32 cellular contexts compared by ENCODE assay signal in the genomic region with DNA sequence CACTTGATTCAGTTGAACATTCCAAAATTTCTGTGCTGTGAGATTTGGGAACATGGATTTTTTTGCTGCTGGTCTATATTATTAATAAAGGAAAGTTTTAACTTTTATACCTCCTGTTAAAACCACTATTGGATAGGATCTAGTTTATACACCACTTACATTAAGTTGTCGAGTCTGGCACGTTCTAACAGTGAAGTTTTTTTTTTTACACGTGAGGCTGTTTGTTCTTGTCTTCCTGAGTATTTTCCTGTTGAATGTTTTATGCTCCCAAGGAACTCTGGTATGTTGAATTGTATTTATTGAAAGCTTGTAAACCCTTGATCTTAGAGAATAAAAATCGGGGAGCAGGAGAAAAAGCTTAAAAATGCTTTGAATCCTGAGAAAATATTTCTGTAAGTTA.
"Had no signal": no experiment of that assay in that cellular context is flagged by ENCODE, and none has a peak within 500 bp of the region (broad histone marks: within the 10 kb centered on the region; RNA-seq: fewer than 3 reads in every experiment).

No MANE protein-coding gene starts in this region.

- DNase-seq: activated B cell treated with CpG ODN at 0.5 μM for 24 hours; activated CD4-positive, alpha-beta memory T cell treated with anti-CD3 and anti-CD28 coated beads for 36 hours; activated CD4-positive, alpha-beta T cell treated with anti-CD3 and anti-CD28 coated beads for 4 hours; activated CD4-positive, alpha-beta T cell treated with anti-CD3 and anti-CD28 coated beads, Interleukin-2, amount 10 ng/mL, durations not matched to agents 24 days and 14 days; activated CD4-positive, alpha-beta T cell treated with anti-CD3 and anti-CD28 coated beads, Interleukin-2, amount 50 U/mL, for 1 hour; activated CD4-positive, alpha-beta T cell treated with anti-CD3 and anti-CD28 coated beads, Interleukin-2, amount 50 U/mL, for 4 hours; activated CD4-positive, CD25-positive, alpha-beta regulatory T cell treated with anti-CD3 and anti-CD28 coated beads, Interleukin-2, amount 50 U/mL, for 72 hours; activated CD8-positive, alpha-beta memory T cell treated with anti-CD3 and anti-CD28 coated beads, Interleukin-2, amount 50 U/mL, for 4 hours; activated CD8-positive, alpha-beta T cell treated with anti-CD3 and anti-CD28 coated beads for 36 hours; activated effector memory CD4-positive, alpha-beta T cell treated with anti-CD3 and anti-CD28 coated beads, Interleukin-2, amount 50 U/mL, for 16 hours; activated gamma-delta T cell treated with Interleukin-2 at 50 U/mL for 16 hours; activated naive CD4-positive, alpha-beta T cell; activated naive CD4-positive, alpha-beta T cell treated with anti-CD3 and anti-CD28 coated beads for 36 hours; activated naive CD4-positive, alpha-beta T cell treated with anti-CD3 and anti-CD28 coated beads, Interleukin-2, amount 50 U/mL, for 16 hours; activated naive CD8-positive, alpha-beta T cell treated with anti-CD3 and anti-CD28 coated beads for 36 hours; activated T-cell treated with anti-CD3 and anti-CD28 coated beads for 4 hours; activated T-cell treated with anti-CD3 and anti-CD28 coated beads, Interleukin-2, amount 50 U/mL, for 1 hour; activated T-cell treated with anti-CD3 and anti-CD28 coated beads, Interleukin-2, amount 50 U/mL, for 4 hours; activated T-cell treated with anti-CD3 and anti-CD28 coated beads, Interleukin-2, amount 50 U/mL, for 72 hours; central memory CD4-positive, alpha-beta T cell; T-helper 1 cell; T-helper 2 cell; T-helper 9 cell had no signal

- FAIRE-seq: TTC549 had no signal

- H3K27ac Mint-ChIP-seq: activated B cell treated with CpG ODN at 0.5 μM for 24 hours; activated CD4-positive, alpha-beta memory T cell treated with anti-CD3 and anti-CD28 coated beads for 36 hours; activated CD4-positive, alpha-beta T cell treated with anti-CD3 and anti-CD28 coated beads, Interleukin-2, amount 10 ng/mL, durations not matched to agents 24 days and 14 days; activated CD8-positive, alpha-beta T cell treated with anti-CD3 and anti-CD28 coated beads for 36 hours; activated naive CD4-positive, alpha-beta T cell treated with anti-CD3 and anti-CD28 coated beads for 36 hours; activated naive CD4-positive, alpha-beta T cell treated with anti-CD3 and anti-CD28 coated beads, Interleukin-2, amount 50 U/mL, for 72 hours; activated naive CD8-positive, alpha-beta T cell treated with anti-CD3 and anti-CD28 coated beads for 36 hours; activated T-cell treated with anti-CD3 and anti-CD28 coated beads, Interleukin-2, amount 50 U/mL, for 72 hours; activated T-helper 1 cell treated with anti-CD3 and anti-CD28 coated beads, Interleukin-12 subunit alpha, Interleukin-12 subunit beta, Interleukin-2, Interleukin-4 antibody, amounts not matched to agents 30 ng/mL and 10 ng/mL and 1 ng/mL, durations not matched to agents 14 hours and 24 hours and 36 hours; activated T-helper 17 cell treated with anti-CD3 and anti-CD28 coated beads, Interleukin-2, amount 50 U/mL, for 72 hours; brain; T-helper 1 cell treated with Interleukin-12 subunit alpha and Interleukin-12 subunit beta and Interleukin-4 antibody, amounts not matched to agents 30 μg/mL and 1 μg/mL, for 36 hours; T-helper 2 cell treated with Interferon-gamma antibody and Interleukin-4, amounts not matched to agents 5 μg/mL and 100 μg/mL, for 36 hours had no signal

- H3K9me3 Mint-ChIP-seq: activated B cell treated with CpG ODN at 0.5 μM for 24 hours; activated CD4-positive, alpha-beta memory T cell treated with anti-CD3 and anti-CD28 coated beads for 36 hours; activated CD4-positive, alpha-beta T cell treated with anti-CD3 and anti-CD28 coated beads, Interleukin-2, amount 10 ng/mL, durations not matched to agents 24 days and 14 days; activated CD8-positive, alpha-beta T cell treated with anti-CD3 and anti-CD28 coated beads for 36 hours; activated naive CD4-positive, alpha-beta T cell treated with anti-CD3 and anti-CD28 coated beads for 36 hours; activated naive CD4-positive, alpha-beta T cell treated with anti-CD3 and anti-CD28 coated beads, Interleukin-2, amount 50 U/mL, for 72 hours; activated naive CD8-positive, alpha-beta T cell treated with anti-CD3 and anti-CD28 coated beads for 36 hours; activated T-cell treated with anti-CD3 and anti-CD28 coated beads, Interleukin-2, amount 50 U/mL, for 4 hours; activated T-helper 1 cell treated with anti-CD3 and anti-CD28 coated beads, Interleukin-12 subunit alpha, Interleukin-12 subunit beta, Interleukin-2, Interleukin-4 antibody, amounts not matched to agents 30 ng/mL and 10 ng/mL and 1 ng/mL, durations not matched to agents 14 hours and 24 hours and 36 hours; activated T-helper 17 cell treated with anti-CD3 and anti-CD28 coated beads, Interleukin-2, amount 50 U/mL, for 72 hours; T-helper 1 cell treated with Interleukin-12 subunit alpha and Interleukin-12 subunit beta and Interleukin-4 antibody, amounts not matched to agents 30 μg/mL and 1 μg/mL, for 36 hours; T-helper 2 cell treated with Interferon-gamma antibody and Interleukin-4, amounts not matched to agents 5 μg/mL and 100 μg/mL, for 36 hours had no signal

- H3K27me3 Mint-ChIP-seq: activated B cell treated with CpG ODN at 0.5 μM for 24 hours; activated CD4-positive, alpha-beta T cell treated with anti-CD3 and anti-CD28 coated beads, Interleukin-2, amount 10 ng/mL, durations not matched to agents 24 days and 14 days; activated T-helper 17 cell treated with anti-CD3 and anti-CD28 coated beads, Interleukin-2, amount 50 U/mL, for 72 hours had no signal

- H3K4me3 ChIP-seq: ascending aorta had no signal

- H3K4me1 Mint-ChIP-seq: activated B cell treated with CpG ODN at 0.5 μM for 24 hours; activated CD4-positive, alpha-beta T cell treated with anti-CD3 and anti-CD28 coated beads, Interleukin-2, amount 10 ng/mL, durations not matched to agents 24 days and 14 days; activated naive CD8-positive, alpha-beta T cell treated with anti-CD3 and anti-CD28 coated beads for 36 hours; activated T-helper 17 cell treated with anti-CD3 and anti-CD28 coated beads, Interleukin-2, amount 50 U/mL, for 72 hours; brain had no signal

- H3K27me3 ChIP-seq: ascending aorta had no signal

- H3K36me3 Mint-ChIP-seq: activated CD4-positive, alpha-beta memory T cell treated with anti-CD3 and anti-CD28 coated beads for 36 hours; activated naive CD4-positive, alpha-beta T cell treated with anti-CD3 and anti-CD28 coated beads, Interleukin-2, amount 50 U/mL, for 72 hours; activated naive CD8-positive, alpha-beta T cell treated with anti-CD3 and anti-CD28 coated beads for 36 hours; brain had no signal

- H3K27ac ChIP-seq: VCaP had no signal

- H3K4me3 Mint-ChIP-seq: activated B cell treated with CpG ODN at 0.5 μM for 24 hours; activated CD4-positive, alpha-beta memory T cell treated with anti-CD3 and anti-CD28 coated beads for 36 hours; activated CD4-positive, alpha-beta T cell treated with anti-CD3 and anti-CD28 coated beads, Interleukin-2, amount 10 ng/mL, durations not matched to agents 24 days and 14 days; activated CD8-positive, alpha-beta T cell treated with anti-CD3 and anti-CD28 coated beads for 36 hours; activated naive CD4-positive, alpha-beta T cell treated with anti-CD3 and anti-CD28 coated beads for 36 hours; activated naive CD8-positive, alpha-beta T cell treated with anti-CD3 and anti-CD28 coated beads for 36 hours; activated T-cell treated with anti-CD3 and anti-CD28 coated beads, Interleukin-2, amount 50 U/mL, for 4 hours; activated T-cell treated with anti-CD3 and anti-CD28 coated beads, Interleukin-2, amount 50 U/mL, for 72 hours; activated T-helper 1 cell treated with anti-CD3 and anti-CD28 coated beads, Interleukin-12 subunit alpha, Interleukin-12 subunit beta, Interleukin-2, Interleukin-4 antibody, amounts not matched to agents 30 ng/mL and 10 ng/mL and 1 ng/mL, durations not matched to agents 14 hours and 24 hours and 36 hours; activated T-helper 17 cell treated with anti-CD3 and anti-CD28 coated beads, Interleukin-2, amount 50 U/mL, for 72 hours; brain; T-helper 1 cell treated with Interleukin-12 subunit alpha and Interleukin-12 subunit beta and Interleukin-4 antibody, amounts not matched to agents 30 μg/mL and 1 μg/mL, for 36 hours; T-helper 2 cell treated with Interferon-gamma antibody and Interleukin-4, amounts not matched to agents 5 μg/mL and 100 μg/mL, for 36 hours had no signal

- H3K9me3 ChIP-seq: ascending aorta had no signal

- H3K36me3 ChIP-seq: ascending aorta had no signal
